In the genomic region with DNA sequence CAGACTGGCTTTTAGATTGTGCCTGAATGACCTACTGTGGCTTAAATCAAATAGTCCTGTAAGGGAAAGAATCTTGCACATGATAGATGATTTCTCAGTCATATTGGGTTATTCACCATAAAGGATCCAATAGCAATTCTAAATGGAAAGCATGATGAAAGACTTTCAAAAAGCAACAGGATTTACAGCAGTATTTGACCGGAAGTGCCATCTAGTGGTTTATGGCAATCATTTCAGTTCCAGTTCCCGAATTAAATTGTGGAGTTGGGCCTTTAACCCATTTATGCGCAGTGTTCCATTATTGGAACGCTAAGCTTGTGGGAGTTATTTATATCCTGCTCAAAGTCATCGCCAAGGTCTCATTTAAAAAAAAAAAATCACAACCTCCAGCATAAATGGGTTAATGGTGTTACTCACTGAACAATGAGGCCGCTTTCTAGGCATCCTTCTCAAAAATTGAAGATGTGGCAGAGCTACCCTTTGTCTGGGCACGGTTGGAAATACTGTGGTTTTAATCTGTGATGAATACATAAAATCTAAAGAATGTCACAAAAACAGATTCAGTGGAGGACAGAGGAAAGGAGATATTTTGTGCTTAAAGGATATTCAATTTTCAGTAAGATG, we compare ENCODE assay signal across 8 cellular contexts.
DNase-seq lines count a peak whose midpoint lies in the region; TF ChIP-seq lines count a peak whose summit lies in the region.

No MANE protein-coding gene starts in this region.

- TF ChIP-seq CTCF in ascending aorta (IDR thresholded peaks at IDR 0.05) (peak; percentile 58 to 71 (median 70)), transverse colon (IDR thresholded peaks at IDR 0.05) (peak; percentile 56 to 75 (median 60))

- H3K36me3 ChIP-seq in ascending aorta (no peaks in the 10 kb centered on the region), transverse colon (no peaks in the 10 kb centered on the region)

- H3K4me3 ChIP-seq in ascending aorta (no peak overlapping the region), transverse colon (no peak overlapping the region)

- 47 to 63% methylated on average over 5 to 7 of the region's 7 CpGs for WGBS in transverse colon (ENCODE audit: low coverage in 1 of 2), 2 donors

- H3K27ac ChIP-seq in ascending aorta (peak overlapping the region in 1 of 2 donors; percentile 27), transverse colon (no peak overlapping the region)

- no peak for TF ChIP-seq POLR2A in transverse colon (IDR thresholded peaks at IDR 0.05)

- H3K4me1 ChIP-seq in ascending aorta (peaks cover 4 to 23% of the 10 kb centered on the region in 2 donors), transverse colon (peaks cover 0 to 8% (median 0%) of the 10 kb centered on the region in 4 donors)

- H3K27ac Mint-ChIP-seq in immature natural killer cell, result no peak overlapping the region
- no peak overlapping the region for H3K27ac Mint-ChIP-seq in activated T-cell treated with anti-CD3 and anti-CD28 coated beads, Interleukin-2, amount 50 U/mL, for 24 hours

- in situ Hi-C loops in transverse colon (cut with MboI; ENCODE audit: low pct_ligation_motif_present in 1 of 4, low pct_unique_long_range_greater_than_20kb in 1 of 4, low sequenced_read_pairs in 3 of 4), result loop anchor here in 2 of 4 donors (5.0 to 10.0 kb wide), 2 partner anchors 201 to 508 kb away; no protein-coding TSS in a partner anchor

- intact Hi-C loops in ascending aorta (cut with DNase I), result loop anchor here (5.0 kb wide), 1 partner anchor 198 kb away; no protein-coding TSS in a partner anchor
- intact Hi-C loops in transverse colon (cut with DNase I; ENCODE audit: low total_unique reads), result no loop called here

- H3K27me3 ChIP-seq in ascending aorta (no peaks in the 10 kb centered on the region), transverse colon (no peaks in the 10 kb centered on the region)

- DNase-seq in NCI-H1417 (lab: John Stamatoyannopoulos, UW), result peak; percentile 25 to 68 (median 27)
- no peak for DNase-seq in NCI-H1417 treated with DMSO at 0.1 percent for 48 hours (lab: John Stamatoyannopoulos, UW)
- DNase-seq in NCI-H2081 treated with DMSO at 0.1 percent for 48 hours (lab: John Stamatoyannopoulos, UW), result peak; percentile 11
- no peak for DNase-seq in ascending aorta (ENCODE audit: low spot score in 2 of 2)
- peak; percentile 7 for DNase-seq in iPS DF 4.7 (ENCODE audit: extremely low read depth, low spot score)
- no peak for DNase-seq in transverse colon
- no peak for DNase-seq in immature natural killer cell
- DNase-seq in activated T-cell treated with anti-CD3 and anti-CD28 coated beads, Interleukin-2, amount 50 U/mL, for 24 hours, result no peak

- no peak overlapping the region for H3K4me3 Mint-ChIP-seq in immature natural killer cell
- H3K4me3 Mint-ChIP-seq in activated T-cell treated with anti-CD3 and anti-CD28 coated beads, Interleukin-2, amount 50 U/mL, for 24 hours, result no peak overlapping the region

- TF ChIP-seq EP300 in transverse colon (IDR thresholded peaks at IDR 0.05; ENCODE audit: low read depth), result no peak

- H3K27me3 Mint-ChIP-seq in immature natural killer cell (ENCODE audit: low read depth in 3 of 3), result peaks cover 0 to 2% (median 0%) of the 10 kb centered on the region in 3 donors
- no peaks in the 10 kb centered on the region for H3K27me3 Mint-ChIP-seq in activated T-cell treated with anti-CD3 and anti-CD28 coated beads, Interleukin-2, amount 50 U/mL, for 24 hours

- H3K9me3 ChIP-seq in ascending aorta (no peaks in the 10 kb centered on the region), transverse colon (no peaks in the 10 kb centered on the region)

- peaks cover 7 to 18% of the 10 kb centered on the region in 2 donors for H3K4me1 Mint-ChIP-seq in immature natural killer cell
- peaks cover 4% of the 10 kb centered on the region for H3K4me1 Mint-ChIP-seq in activated T-cell treated with anti-CD3 and anti-CD28 coated beads, Interleukin-2, amount 50 U/mL, for 24 hours (ENCODE audit: low read depth)

- peaks cover 0 to 3% (median 3%) of the 10 kb centered on the region in 3 donors for H3K36me3 Mint-ChIP-seq in immature natural killer cell
- H3K36me3 Mint-ChIP-seq in activated T-cell treated with anti-CD3 and anti-CD28 coated beads, Interleukin-2, amount 50 U/mL, for 24 hours (ENCODE audit: low read depth), result no peaks in the 10 kb centered on the region

- no peaks in the 10 kb centered on the region for H3K9me3 Mint-ChIP-seq in immature natural killer cell
- no peaks in the 10 kb centered on the region for H3K9me3 Mint-ChIP-seq in activated T-cell treated with anti-CD3 and anti-CD28 coated beads, Interleukin-2, amount 50 U/mL, for 24 hours

Comparison
In these comparisons a context has a peak if more than half of its experiments do, and no peak if none do; other contexts are left out.
1. DNase-seq: peak in NCI-H1417 (3 of 3), NCI-H2081 treated with DMSO at 0.1 percent for 48 hours (single experiment) and iPS DF 4.7 (single experiment); none in NCI-H1417 treated with DMSO at 0.1 percent for 48 hours (single experiment), ascending aorta (0 of 2), transverse colon (single experiment), immature natural killer cell (0 of 3) and activated T-cell treated with anti-CD3 and anti-CD28 coated beads, Interleukin-2, amount 50 U/mL, for 24 hours (single experiment).